ENCODE assay signal across 11 cellular contexts in genomic region chr14:100801433-100801832, GRCh38. TPM values are rescaled to one million over a fixed set of nuclear protein-coding genes. Genes with fewer than 3 reads are reported as not detected.
"Had no signal": no experiment of that assay in that cellular context is flagged by ENCODE, and none has a peak within 500 bp of the region (broad histone marks: within the 10 kb centered on the region; RNA-seq: fewer than 3 reads in every experiment).

No MANE protein-coding gene starts in this region.

RNA-seq across cellular contexts. Expression of gene MEG3, which starts 24.5 kb away (rescaled TPM):
- total RNA-seq: activated B cell treated with CpG ODN at 0.5 μM for 24 hours; activated CD4-positive, alpha-beta memory T cell treated with anti-CD3 and anti-CD28 coated beads for 36 hours; activated CD4-positive, alpha-beta T cell treated with anti-CD3 and anti-CD28 coated beads, Interleukin-2, amount 10 ng/mL, durations not matched to agents 24 days and 14 days; activated CD8-positive, alpha-beta memory T cell treated with anti-CD3 and anti-CD28 coated beads for 36 hours; activated CD8-positive, alpha-beta T cell treated with anti-CD3 and anti-CD28 coated beads for 36 hours; activated naive CD4-positive, alpha-beta T cell treated with anti-CD3 and anti-CD28 coated beads for 36 hours; activated naive CD4-positive, alpha-beta T cell treated with anti-CD3 and anti-CD28 coated beads, Interleukin-2, amount 50 U/mL, for 72 hours; activated T-cell treated with anti-CD3 and anti-CD28 coated beads, Interleukin-2, amount 50 U/mL, for 72 hours; activated T-helper 1 cell treated with anti-CD3 and anti-CD28 coated beads, Interleukin-12 subunit alpha, Interleukin-12 subunit beta, Interleukin-2, Interleukin-4 antibody, amounts not matched to agents 30 ng/mL and 10 ng/mL and 1 ng/mL, durations not matched to agents 14 hours and 24 hours and 36 hours; activated T-helper 17 cell treated with anti-CD3 and anti-CD28 coated beads, Interleukin-2, amount 50 U/mL, for 72 hours; astrocyte had no signal
